ENCODE assay signal across 8 cellular contexts in the genomic region with DNA sequence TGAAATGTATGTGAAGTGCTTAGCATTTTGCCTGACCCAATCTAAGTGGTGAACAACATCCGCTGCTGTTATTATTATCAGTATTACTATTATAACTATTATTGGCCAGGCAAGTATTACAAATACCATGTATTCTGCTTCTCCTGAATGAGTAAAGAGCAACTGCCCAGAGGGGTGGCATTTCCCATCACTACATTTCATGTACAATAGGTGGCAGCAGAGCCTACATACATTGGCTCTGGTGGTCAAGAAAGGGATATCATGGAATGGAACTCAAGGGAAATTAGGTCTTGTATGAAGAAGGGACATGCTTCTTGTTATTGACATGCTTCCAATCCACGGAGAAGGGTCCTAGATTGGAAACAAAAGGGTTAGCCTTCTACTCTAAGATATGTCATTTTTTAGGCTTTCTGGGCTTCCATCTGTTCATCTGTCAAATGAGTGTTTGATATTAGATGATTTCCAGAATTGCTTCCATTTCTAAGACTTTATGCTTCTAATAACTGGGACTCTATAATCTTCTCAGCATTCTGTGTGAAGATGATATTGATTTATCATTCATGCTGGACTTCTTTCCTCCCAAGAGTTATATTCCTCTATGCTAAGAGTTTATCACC.
DNase-seq lines count a peak whose midpoint lies in the region; ATAC-seq and TF ChIP-seq lines count a peak whose summit lies in the region.

No MANE protein-coding gene starts in this region.

- H3K36me3 ChIP-seq in psoas muscle (ENCODE audit: insufficient read depth in 1 of 2, low read depth in 1 of 2): no peaks in the 10 kb centered on the region

- no peaks in the 10 kb centered on the region for H3K27me3 ChIP-seq in psoas muscle (ENCODE audit: insufficient read depth in 3 of 3, low read length in 2 of 3)

- peak; percentile 13 for DNase-seq in DMS 273 treated with DMSO at 0.1 percent for 48 hours (lab: John Stamatoyannopoulos, UW)
- peak; percentile 69 for DNase-seq in NCI-H1105 treated with DMSO at 0.1 percent for 48 hours (lab: John Stamatoyannopoulos, UW)
- DNase-seq in SW 1271 (lab: John Stamatoyannopoulos, UW): peak; percentile 55 to 83
- peak; percentile 71 for DNase-seq in foreskin melanocyte
- no peak for DNase-seq in psoas muscle
- no peak for DNase-seq in KG1 (lab: John Stamatoyannopoulos, UW)

- no peaks in the 10 kb centered on the region for H3K4me1 ChIP-seq in psoas muscle

- no peaks in the 10 kb centered on the region for H3K9me3 ChIP-seq in psoas muscle

- H3K4me3 ChIP-seq in psoas muscle: no peak overlapping the region

- intact Hi-C loops in psoas muscle (cut with DNase I): loop anchor here (2.0 to 10.0 kb wide), 3 partner anchors 216 to 340 kb away; no protein-coding TSS in a partner anchor

- peak; percentile 72 for TF ChIP-seq CTCF in psoas muscle (IDR thresholded peaks at IDR 0.05)

- 65 to 73% (median 65%) methylated on average over 2 of the region's 2 CpGs for WGBS in psoas muscle, 3 donors

- ATAC-seq in GM21390 (IDR thresholded peaks at IDR 0.05; ENCODE audit: unreplicated experiment): peak; percentile 71
- peak; percentile 71 to 88 (median 82) for ATAC-seq in psoas muscle
- no peak for ATAC-seq in HG02970 (IDR thresholded peaks at IDR 0.05; ENCODE audit: low FRiP score, unreplicated experiment)

- no peak overlapping the region for H3K27ac ChIP-seq in psoas muscle

Comparison
In these comparisons a context has a peak if more than half of its experiments do, and no peak if none do; other contexts are left out.
1. DNase-seq: peak in DMS 273 treated with DMSO at 0.1 percent for 48 hours (single experiment), NCI-H1105 treated with DMSO at 0.1 percent for 48 hours (single experiment), SW 1271 (2 of 2) and foreskin melanocyte (single experiment); none in psoas muscle (0 of 2) and KG1 (single experiment).